ENCODE assay signal across 34 cellular contexts in the genomic region with DNA sequence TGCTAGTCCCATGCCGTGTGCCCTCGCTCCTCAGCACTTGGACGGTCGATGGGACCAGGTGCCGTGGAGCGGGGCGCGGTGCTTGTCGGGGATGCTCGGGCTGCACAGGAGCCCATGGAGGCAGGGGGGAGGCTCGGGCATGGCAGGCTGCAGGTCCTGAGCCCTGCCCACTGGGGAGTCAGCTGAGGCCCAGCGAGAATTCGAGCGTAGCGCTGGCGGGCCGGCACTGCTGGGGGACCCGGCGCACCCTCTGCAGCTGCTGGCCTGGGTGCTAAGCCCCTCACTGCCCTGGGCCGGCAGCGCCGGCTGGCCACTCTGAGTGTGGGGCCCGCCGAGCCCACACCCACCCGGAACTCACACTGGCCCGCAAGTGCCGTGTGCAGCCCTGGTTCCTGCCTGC.
"Had no signal": no experiment of that assay in that cellular context is flagged by ENCODE, and none has a peak within 500 bp of the region (broad histone marks: within the 10 kb centered on the region; RNA-seq: fewer than 3 reads in every experiment).

No MANE protein-coding gene starts in this region.

- ATAC-seq: activated CD8-positive, alpha-beta T cell treated with anti-CD3 and anti-CD28 coated beads for 36 hours; activated naive CD4-positive, alpha-beta T cell treated with anti-CD3 and anti-CD28 coated beads, Interleukin-2, amount 50 U/mL, for 72 hours; activated T-cell treated with anti-CD3 and anti-CD28 coated beads, Interleukin-2, amount 50 U/mL, for 4 hours; activated T-cell treated with anti-CD3 and anti-CD28 coated beads, Interleukin-2, amount 50 U/mL, for 72 hours; activated T-helper 17 cell treated with anti-CD3 and anti-CD28 coated beads, Interleukin-2, amount 50 U/mL, for 72 hours; body of pancreas had no signal

- FAIRE-seq: astrocyte, bronchial epithelial cell, TTC549 had no signal

- H3K27ac ChIP-seq: adrenal gland, body of pancreas, cardiac muscle cell, VCaP had no signal

- H3K27me3 ChIP-seq: adrenal gland, body of pancreas, cardiac muscle cell had no signal

- H3K4me3 ChIP-seq: adrenal gland, body of pancreas, cardiac muscle cell had no signal

- DNase-seq: activated B cell treated with CpG ODN at 0.5 μM for 24 hours; activated CD4-positive, alpha-beta memory T cell treated with anti-CD3 and anti-CD28 coated beads for 36 hours; activated CD4-positive, alpha-beta T cell treated with anti-CD3 and anti-CD28 coated beads for 4 hours; activated CD4-positive, alpha-beta T cell treated with anti-CD3 and anti-CD28 coated beads, Interleukin-2, amount 10 ng/mL, durations not matched to agents 24 days and 14 days; activated CD4-positive, alpha-beta T cell treated with anti-CD3 and anti-CD28 coated beads, Interleukin-2, amount 50 U/mL, for 1 hour; activated CD4-positive, alpha-beta T cell treated with anti-CD3 and anti-CD28 coated beads, Interleukin-2, amount 50 U/mL, for 4 hours; activated CD4-positive, CD25-positive, alpha-beta regulatory T cell treated with anti-CD3 and anti-CD28 coated beads, Interleukin-2, amount 50 U/mL, for 72 hours; activated CD8-positive, alpha-beta memory T cell treated with anti-CD3 and anti-CD28 coated beads, Interleukin-2, amount 50 U/mL, for 4 hours; activated CD8-positive, alpha-beta T cell treated with anti-CD3 and anti-CD28 coated beads for 36 hours; activated effector memory CD4-positive, alpha-beta T cell treated with anti-CD3 and anti-CD28 coated beads, Interleukin-2, amount 50 U/mL, for 16 hours; activated gamma-delta T cell treated with Interleukin-2 at 50 U/mL for 16 hours; activated naive CD4-positive, alpha-beta T cell; activated naive CD4-positive, alpha-beta T cell treated with anti-CD3 and anti-CD28 coated beads for 36 hours; activated naive CD4-positive, alpha-beta T cell treated with anti-CD3 and anti-CD28 coated beads, Interleukin-2, amount 50 U/mL, for 16 hours; activated naive CD8-positive, alpha-beta T cell treated with anti-CD3 and anti-CD28 coated beads for 36 hours; activated T-cell treated with anti-CD3 and anti-CD28 coated beads for 4 hours; activated T-cell treated with anti-CD3 and anti-CD28 coated beads, Interleukin-2, amount 50 U/mL, for 1 hour; activated T-cell treated with anti-CD3 and anti-CD28 coated beads, Interleukin-2, amount 50 U/mL, for 4 hours; activated T-cell treated with anti-CD3 and anti-CD28 coated beads, Interleukin-2, amount 50 U/mL, for 72 hours; adrenal gland; amniotic stem cell; aorta; body of pancreas; caudate nucleus; T-helper 1 cell; T-helper 2 cell; T-helper 9 cell had no signal

- H3K9me3 ChIP-seq: adrenal gland, body of pancreas had no signal

- H3K36me3 ChIP-seq: adrenal gland, cardiac muscle cell had no signal
